ENCODE assay signal across 8 cellular contexts in the genomic region with DNA sequence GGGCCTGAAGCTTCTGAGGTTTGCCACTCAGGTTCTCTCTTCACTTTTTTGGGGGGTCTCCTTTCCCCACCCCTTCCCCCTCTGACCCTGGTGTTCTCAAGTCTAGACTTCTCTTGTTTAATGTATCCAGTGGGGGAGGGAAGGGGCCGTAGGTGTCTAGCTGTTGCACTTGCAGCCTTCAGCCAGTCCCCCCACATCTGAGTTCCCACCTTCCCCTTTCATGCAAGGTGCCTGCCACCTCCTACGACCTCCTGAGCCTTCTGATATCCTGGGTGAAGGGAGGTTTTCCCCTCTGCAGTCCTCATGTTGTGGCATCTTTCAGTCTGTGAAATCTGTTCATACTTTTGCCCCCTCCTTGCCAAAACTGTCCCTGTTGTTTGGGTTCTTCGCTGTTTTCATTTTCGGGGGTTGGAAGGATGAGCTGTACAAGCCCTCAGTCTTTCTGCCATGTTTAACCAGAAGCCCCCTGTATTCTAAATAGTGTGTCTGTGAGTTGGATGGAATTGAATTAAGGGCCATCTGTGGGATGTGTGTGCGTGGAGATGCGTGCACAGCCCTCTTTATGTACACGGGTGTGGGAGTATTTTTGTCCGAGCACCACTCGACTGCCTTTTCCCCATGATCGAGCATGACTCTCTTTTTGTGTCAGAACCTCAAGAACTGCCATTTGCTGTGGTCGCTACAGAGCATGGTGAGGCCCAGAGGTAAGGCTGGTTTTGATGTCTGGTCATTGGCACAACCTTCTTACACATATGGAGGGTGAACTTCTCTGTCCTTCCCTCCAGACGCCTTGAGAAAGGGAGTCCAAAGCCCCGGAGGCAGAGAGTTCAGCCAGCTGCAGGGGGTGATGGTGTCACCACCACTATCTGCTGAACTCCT. TPM values are rescaled to one million over a fixed set of nuclear protein-coding genes. Genes with fewer than 3 reads are reported as not detected.
DNase-seq lines count a peak whose midpoint lies in the region; ATAC-seq and TF ChIP-seq lines count a peak whose summit lies in the region.

No MANE protein-coding gene starts in this region.

- 40 to 46% methylated on average over 13 of the region's 13 CpGs for WGBS in esophagus squamous epithelium, 2 donors

- H3K36me3 ChIP-seq in SJSA1 = peaks cover 33% of the 10 kb centered on the region; the same call in 1 of the 2 replicates
- H3K36me3 ChIP-seq in esophagus squamous epithelium = peaks cover 0 to 23% (median 0%) of the 10 kb centered on the region in 3 donors
- peaks cover 0 to 9% of the 10 kb centered on the region in 2 donors for H3K36me3 ChIP-seq in left lung

- TF ChIP-seq POLR2A in esophagus squamous epithelium (IDR thresholded peaks at IDR 0.05) = no peak

- no peak for DNase-seq in SJSA1 (ENCODE audit: low read depth in 1 of 2, low spot score in 2 of 2)
- no peak for DNase-seq in esophagus squamous epithelium (lab: John Stamatoyannopoulos, UW)
- no peak for DNase-seq in middle frontal gyrus (ENCODE audit: extremely low spot score, low spot score)
- DNase-seq in left lung = no peak

- TF ChIP-seq CTCF in GM12875 (IDR thresholded peaks at IDR 0.05; ENCODE audit: borderline replicate concordance, insufficient read depth, low read depth, low read length) (no peak), esophagus squamous epithelium (IDR thresholded peaks at IDR 0.05) (no peak), left lung (IDR thresholded peaks at IDR 0.05) (no peak)

- intact Hi-C loops in esophagus squamous epithelium (cut with DNase I) (no loop called here), left lung (cut with DNase I) (no loop called here)

- peaks cover 69% of the 10 kb centered on the region for H3K4me1 ChIP-seq in SJSA1 (replicated peaks)
- H3K4me1 ChIP-seq in esophagus squamous epithelium = peaks cover 48 to 99% (median 72%) of the 10 kb centered on the region in 3 donors
- H3K4me1 ChIP-seq in left lung = peaks cover 37 to 71% of the 10 kb centered on the region in 2 donors

- H3K9me3 ChIP-seq in SJSA1 (replicated peaks) (no peaks in the 10 kb centered on the region), esophagus squamous epithelium (no peaks in the 10 kb centered on the region), left lung (no peaks in the 10 kb centered on the region)

- H3K27me3 ChIP-seq in SJSA1 (replicated peaks) (no peaks in the 10 kb centered on the region), esophagus squamous epithelium (no peaks in the 10 kb centered on the region), left lung (no peaks in the 10 kb centered on the region)

- H3K4me3 ChIP-seq in GM12875 (ENCODE audit: low read depth, low read length) (peak overlapping the region; percentile 16), SJSA1 (no peak overlapping the region), esophagus squamous epithelium (no peak overlapping the region), skin epidermis (no peak overlapping the region), left lung (no peak overlapping the region)

- H3K27ac ChIP-seq in SJSA1 = peak overlapping the region; percentile 38; the same call in 1 of the 2 replicates
- peak overlapping the region in 3 of 4 donors; percentile 24 to 69 (median 42) for H3K27ac ChIP-seq in esophagus squamous epithelium
- peak overlapping the region in 12 of 21 experiments; percentile 20 to 69 (median 50) for H3K27ac ChIP-seq in skin epidermis
- H3K27ac ChIP-seq in left lung = peak overlapping the region in 1 of 2 donors; percentile 53

- ATAC-seq in GM19351 (IDR thresholded peaks at IDR 0.05; ENCODE audit: unreplicated experiment) (no peak), GM19023 (IDR thresholded peaks at IDR 0.05; ENCODE audit: unreplicated experiment) (no peak), left lung (no peak)

RNA-seq across cellular contexts. Expression of a gene that starts 23.6 kb away (rescaled TPM):
- total RNA-seq in SJSA1 (2014; rRNA removed; shearing (Covaris generic)) = 38.4 and 41.1 TPM in 2 replicates
- total RNA-seq in esophagus squamous epithelium (10 to 100 TPM; 46.6 to 73.8 (median 62.9) TPM), left lung (100 to 1,000 TPM; 165 to 176 TPM)
